ENCODE assay signal across 8 cellular contexts in genomic region chr19:55653651-55654322, GRCh38. TPM values are rescaled to one million over a fixed set of nuclear protein-coding genes. Genes with fewer than 3 reads are reported as not detected.
DNase-seq lines count a peak whose midpoint lies in the region; ATAC-seq and TF ChIP-seq lines count a peak whose summit lies in the region.

No MANE protein-coding gene starts in this region.

- H3K4me3 ChIP-seq in colonic mucosa = peak overlapping the region; percentile 82

- no peaks in the 10 kb centered on the region for H3K27me3 ChIP-seq in colonic mucosa

- ATAC-seq in GM19328 (IDR thresholded peaks at IDR 0.05; ENCODE audit: unreplicated experiment) (peak; percentile 36), HG03469 (IDR thresholded peaks at IDR 0.05; ENCODE audit: unreplicated experiment) (peak; percentile 30)

- intact Hi-C loops in CD14-positive monocyte (cut with micrococcal nuclease) = loop anchor here in 1 of 2 donors (2.0 to 10.0 kb wide), 2 partner anchors 23 to 1459 kb away; partner anchors contain the start of gene TSEN34
- intact Hi-C loops in colonic mucosa (cut with DNase I) = no loop called here

- H3K36me3 Mint-ChIP-seq in CD14-positive monocyte = peaks cover 5 to 14% of the 10 kb centered on the region in 2 donors

- H3K36me3 ChIP-seq in colonic mucosa = no peaks in the 10 kb centered on the region

- peak; percentile 97 for DNase-seq in CD14-positive monocyte (ENCODE audit: low spot score)
- peak; percentile 93 for DNase-seq in NCI-H524 treated with DMSO at 0.1 percent for 48 hours (lab: John Stamatoyannopoulos, UW)
- peak; percentile 98 for DNase-seq in activated CD4-positive, alpha-beta T cell treated with anti-CD3 and anti-CD28 coated beads for 48 hours
- peak; percentile 97 for DNase-seq in colonic mucosa
- DNase-seq in left kidney (ENCODE audit: low read depth, low spot score) = peak; percentile 100
- DNase-seq in stimulated activated CD4-positive, alpha-beta T cell treated with anti-CD3 and anti-CD28 coated beads, Interleukin-1b, Interleukin-23, amount 100 ng/mL, for 48 hours = peak; percentile 96

- peak overlapping the region; percentile 62 to 82 for H3K9ac ChIP-seq in colonic mucosa (ENCODE audit: low read depth in 2 of 2, low read length in 2 of 2)

- peaks cover 21% of the 10 kb centered on the region for H3K4me1 ChIP-seq in colonic mucosa

- H3K9me3 Mint-ChIP-seq in CD14-positive monocyte = peaks cover 0 to under 1% (median 0%) of the 10 kb centered on the region in 7 donors

- peak overlapping the region; percentile 96 to 100 (median 100) for H3K27ac Mint-ChIP-seq in CD14-positive monocyte

- H3K4me1 Mint-ChIP-seq in CD14-positive monocyte = peaks cover 36% of the 10 kb centered on the region

- no peaks in the 10 kb centered on the region for H3K9me3 ChIP-seq in colonic mucosa

- peak overlapping the region; percentile 98 to 99 for H3K4me3 Mint-ChIP-seq in CD14-positive monocyte

- TF ChIP-seq CTCF in CD14-positive monocyte (IDR thresholded peaks at IDR 0.05) (peak; percentile 100), colonic mucosa (IDR thresholded peaks at IDR 0.05) (peak; percentile 98)

- peak overlapping the region; percentile 99 for H3K27ac ChIP-seq in colonic mucosa

- H3K27me3 Mint-ChIP-seq in CD14-positive monocyte (ENCODE audit: low read depth in 3 of 3) = peaks cover 3 to 7% (median 4%) of the 10 kb centered on the region in 3 donors

RNA-seq across cellular contexts. Expression of gene U2AF2, which starts 1.0 kb away (rescaled TPM):
- polyA plus RNA-seq in CD14-positive monocyte = 1 to 10 TPM; 5.3 to 5.4 TPM
- total RNA-seq in colonic mucosa = 100 to 1,000 TPM; 146 to 289 TPM

RNA-seq across cellular contexts. Expression of gene CCDC106, which starts 5.8 kb away (rescaled TPM):
- polyA plus RNA-seq in CD14-positive monocyte = 1 to 10 TPM in 1 of 2 donors, under 1 TPM in 1; 0.74 to 1.2 TPM
- total RNA-seq in colonic mucosa = 1 to 10 TPM; 2.6 to 4.8 TPM

RNA-seq across cellular contexts. Expression of gene ZNF581, which starts 10.3 kb away (rescaled TPM):
- 10 to 100 TPM; 29.4 to 31.6 TPM for polyA plus RNA-seq in CD14-positive monocyte
- 10 to 100 TPM; 16.0 to 20.3 TPM for total RNA-seq in colonic mucosa

RNA-seq across cellular contexts. Expression of gene ZNF580, which starts 13.0 kb away (rescaled TPM):
- polyA plus RNA-seq in CD14-positive monocyte = 10 to 100 TPM in 1 of 2 donors, 1 to 10 TPM in 1; 9.7 to 10.7 TPM
- total RNA-seq in colonic mucosa = 10 to 100 TPM; 18.0 to 28.6 TPM

RNA-seq across cellular contexts. Expression of gene EPN1, which starts 21.2 kb away (rescaled TPM):
- polyA plus RNA-seq in CD14-positive monocyte = 10 to 100 TPM; 18.7 to 19.2 TPM
- 100 to 1,000 TPM; 257 to 259 TPM for total RNA-seq in colonic mucosa

Comparison
In these comparisons a context has a peak if more than half of its experiments do, and no peak if none do; other contexts are left out.
1. Peak in every context shown above with its lines: DNase-seq, ATAC-seq, H3K4me3 ChIP-seq and H3K27ac ChIP-seq.